Comparison of ENCODE assay signal across 8 cellular contexts in the genomic region with DNA sequence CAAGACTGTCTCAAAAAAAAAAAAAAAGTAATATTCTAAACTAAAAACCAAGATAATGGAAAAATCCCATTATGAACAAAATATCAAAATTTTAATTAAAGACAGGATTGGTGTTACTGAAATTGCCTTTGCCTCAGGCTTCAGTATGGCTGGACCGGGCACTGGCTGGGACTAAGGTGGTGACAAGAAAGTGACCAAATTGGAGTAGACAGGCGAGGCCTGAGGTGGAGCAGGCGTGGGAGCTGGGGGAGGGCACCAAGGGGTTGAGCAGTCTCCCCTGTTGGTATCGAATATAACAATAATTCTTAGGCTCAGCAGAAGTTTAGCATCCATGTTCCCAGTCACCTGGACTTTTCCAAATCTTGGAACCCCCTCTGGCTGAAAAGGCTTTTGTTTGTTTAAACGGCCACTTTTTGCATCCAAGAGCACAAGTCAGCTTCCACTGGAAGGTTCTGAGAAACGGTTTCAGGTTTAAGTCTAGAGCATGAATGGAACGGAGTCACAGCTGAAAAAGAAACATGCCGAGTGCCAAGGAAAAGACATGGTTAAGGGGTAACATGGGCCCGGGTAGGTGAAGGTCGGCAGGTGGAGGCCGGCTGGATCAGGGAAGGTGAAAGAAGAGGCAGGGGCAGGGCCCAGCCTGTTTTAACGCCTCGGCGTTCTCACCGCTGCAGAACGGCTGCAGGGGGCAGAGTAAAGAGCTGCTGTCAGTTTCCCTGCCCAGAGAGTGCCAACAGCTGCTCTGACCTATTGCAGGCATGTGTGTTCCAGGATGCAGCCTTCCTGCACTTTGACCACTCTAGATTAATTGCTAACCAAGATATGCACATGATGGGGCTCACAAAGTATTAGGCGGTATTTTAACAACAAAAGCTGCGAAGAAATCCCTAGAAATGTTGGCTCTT. TPM values are rescaled to one million over a fixed set of nuclear protein-coding genes. Genes with fewer than 3 reads are reported as not detected.
DNase-seq lines count a peak whose midpoint lies in the region; ATAC-seq, FAIRE-seq and TF ChIP-seq lines count a peak whose summit lies in the region.

No MANE protein-coding gene starts in this region.

- peaks cover 0 to 21% (median 8%) of the 10 kb centered on the region in 9 donors for H3K4me1 ChIP-seq in heart right ventricle
- peaks cover 3 to 8% of the 10 kb centered on the region in 2 experiments for H3K4me1 ChIP-seq in trophoblast cell (ENCODE audit: control insufficient read depth in 1 of 2, insufficient read depth in 2 of 2, low read length in 2 of 2)

- no peak overlapping the region for H2BK12ac ChIP-seq in trophoblast cell (ENCODE audit: low read length)

- no peak overlapping the region for H2BK120ac ChIP-seq in trophoblast cell (ENCODE audit: insufficient read depth, low read length, poor library complexity)

- no peak overlapping the region for H3K4ac ChIP-seq in trophoblast cell (ENCODE audit: low read depth, low read length)

- H3K27me3 ChIP-seq in heart right ventricle, result no peaks in the 10 kb centered on the region
- no peaks in the 10 kb centered on the region for H3K27me3 ChIP-seq in trophoblast cell (ENCODE audit: insufficient read depth, low read length)

- H2AFZ ChIP-seq in trophoblast cell (ENCODE audit: insufficient read depth, low read length, poor library complexity), result no peak overlapping the region

- no peak overlapping the region for H4K91ac ChIP-seq in trophoblast cell (ENCODE audit: low read depth, low read length)

- peaks cover 4% of the 10 kb centered on the region for H3K79me1 ChIP-seq in trophoblast cell (ENCODE audit: low read length)

- H3K36me3 ChIP-seq in heart right ventricle (no peaks in the 10 kb centered on the region), trophoblast cell (ENCODE audit: control insufficient read depth in 1 of 2, insufficient read depth in 2 of 2, low read length in 2 of 2) (no peaks in the 10 kb centered on the region)

- no peak overlapping the region for H3K9ac ChIP-seq in trophoblast cell (ENCODE audit: low read length)

- H2AK5ac ChIP-seq in trophoblast cell (ENCODE audit: low read length), result no peak overlapping the region

- H3K4me2 ChIP-seq in trophoblast cell (ENCODE audit: low read length), result peak overlapping the region; percentile 72

- peaks cover 3% of the 10 kb centered on the region for H3K79me2 ChIP-seq in trophoblast cell (ENCODE audit: control insufficient read depth, insufficient read depth, low read length, poor library complexity)

- peak in 5 of 9 donors; percentile 13 to 44 (median 31) for TF ChIP-seq CTCF in heart right ventricle (IDR thresholded peaks at IDR 0.05)

- no peak for FAIRE-seq in RCC 7860 (lab: Jason Lieb, UNC)

- no peak overlapping the region for H4K8ac ChIP-seq in trophoblast cell (ENCODE audit: low read depth, low read length)

- H3K18ac ChIP-seq in trophoblast cell (ENCODE audit: low read length), result no peak overlapping the region

- no peak overlapping the region for H3K23ac ChIP-seq in trophoblast cell (ENCODE audit: low read length)

- H4K12ac ChIP-seq in trophoblast cell (ENCODE audit: low read depth, low read length), result no peak overlapping the region

- intact Hi-C loops in heart right ventricle (cut with DNase I), result loop anchor here in 2 of 10 donors (5.0 to 10.0 kb wide), 2 partner anchors 103 to 161 kb away; a partner anchor contains a TSS

- 29 to 31% methylated on average over 18 of the region's 18 CpGs for WGBS in heart right ventricle, 2 donors
- WGBS in trophoblast cell (ENCODE audit: extremely low coverage, insufficient coverage, insufficient read length), result no CpG with 5 or more reads among the region's 18 CpGs

- peaks cover 0 to 4% (median 0%) of the 10 kb centered on the region in 11 donors for H3K9me3 ChIP-seq in heart right ventricle
- H3K9me3 ChIP-seq in trophoblast cell (ENCODE audit: insufficient read depth, low read depth, low read length), result no peaks in the 10 kb centered on the region

- DNase-seq in CMK (ENCODE audit: low read depth), result peak; percentile 21
- DNase-seq in RCC 7860 (ENCODE audit: low spot score), result peak; percentile 34
- peak; percentile 15 for DNase-seq in activated gamma-delta T cell treated with anti-CD3 and anti-CD28 coated beads, Interleukin-2, amount 50 U/mL, for 16 hours (ENCODE audit: low read depth)
- peak; percentile 43 to 44 for DNase-seq in heart right ventricle
- peak; percentile 8 to 44 for DNase-seq in trophoblast cell
- DNase-seq in NCI-H1436 treated with DMSO at 0.1 percent for 48 hours (lab: John Stamatoyannopoulos, UW), result no peak

- no peak overlapping the region for H2BK5ac ChIP-seq in trophoblast cell (ENCODE audit: low read depth, low read length, poor library complexity)

- ATAC-seq in GM19455 (IDR thresholded peaks at IDR 0.05; ENCODE audit: unreplicated experiment) (peak; percentile 60), HG03521 (IDR thresholded peaks at IDR 0.05; ENCODE audit: unreplicated experiment) (peak; percentile 42), heart right ventricle (peak; percentile 46 to 80 (median 74))

- H3K4me3 ChIP-seq in heart right ventricle, result peak overlapping the region; percentile 41 to 91 (median 71)
- H3K4me3 ChIP-seq in trophoblast cell (ENCODE audit: low read depth, low read length), result no peak overlapping the region

- H3K14ac ChIP-seq in trophoblast cell (ENCODE audit: low read length), result no peak overlapping the region

- H3K27ac ChIP-seq in heart right ventricle (peak overlapping the region; percentile 36 to 89 (median 79)), trophoblast cell (ENCODE audit: low read depth, low read length) (no peak overlapping the region)

RNA-seq across cellular contexts. Expression of a gene that starts 0.8 kb away (rescaled TPM):
- total RNA-seq in heart right ventricle, result 10 to 100 TPM; 23.0 to 38.9 (median 27.9) TPM
- 10 to 100 TPM in 1 of 2 donors, 1 to 10 TPM in 1; 9.7 to 14.6 TPM for polyA plus RNA-seq in heart right ventricle
- 3.1 and 3.5 TPM in 2 replicates for polyA plus RNA-seq in trophoblast cell (2013)
